In genomic region chr2:110872521-110872920, GRCh38 we compare ENCODE assay signal across 22 cellular contexts.
DNase-seq lines count a peak whose midpoint lies in the region; FAIRE-seq and TF ChIP-seq lines count a peak whose summit lies in the region.
"Had no signal": no experiment of that assay in that cellular context is flagged by ENCODE, and none has a peak within 500 bp of the region (broad histone marks: within the 10 kb centered on the region; RNA-seq: fewer than 3 reads in every experiment).

No MANE protein-coding gene starts in this region.

- intact Hi-C loops in esophagus muscularis mucosa (cut with DNase I), result no loop called here

- DNase-seq in GM12892 (ENCODE audit: insufficient read length) (no peak), NCI-H510A treated with DMSO at 0.1 percent for 48 hours (lab: John Stamatoyannopoulos, UW) (peak; percentile 24), esophagus muscularis mucosa (ENCODE audit: extremely low spot score) (peak; percentile 55), DMS79 treated with DMSO at 0.1 percent for 48 hours (lab: John Stamatoyannopoulos, UW) (no peak), NCI-H1105 (lab: John Stamatoyannopoulos, UW) (no peak), NCI-H1436 (lab: John Stamatoyannopoulos, UW) (no peak), NCI-H524 (lab: John Stamatoyannopoulos, UW) (no peak)
- DNase-seq: ACHN; Calu3; CD4-positive, alpha-beta T cell; DND-41; GDM1; NCI-H1092; NCI-H187 treated with DMSO at 0.1 percent for 48 hours; NCI-H2171; NCI-H524 treated with DMSO at 0.1 percent for 48 hours; OCI-M1 had no signal

- H3K4me2 ChIP-seq in BLaER1, result peak overlapping the region; percentile 39; the same call in 1 of the 2 replicates

- no peak overlapping the region for H3K4me3 ChIP-seq in BLaER1
- no peak overlapping the region for H3K4me3 ChIP-seq in esophagus muscularis mucosa
- H3K4me3 ChIP-seq: HAP-1, SJSA1 had no signal

- peak; percentile 85 for FAIRE-seq in GM12892 (lab: Jason Lieb, UNC)

- H3K27ac ChIP-seq in BLaER1, result no peak overlapping the region
- H3K27ac ChIP-seq in esophagus muscularis mucosa (replicated peaks in 1 of 4), result no peak overlapping the region
- H3K27ac ChIP-seq: HL-60, RWPE1, SJSA1 had no signal

- H3K4me1 ChIP-seq in BLaER1 (peaks cover 55% of the 10 kb centered on the region), esophagus muscularis mucosa (no peaks in the 10 kb centered on the region)
- H3K4me1 ChIP-seq: HAP-1, SJSA1 had no signal

- H3K9ac ChIP-seq in BLaER1, result no peak overlapping the region

- H3K27me3 ChIP-seq in BLaER1 (no peaks in the 10 kb centered on the region), esophagus muscularis mucosa (peaks cover 0 to 5% (median 0%) of the 10 kb centered on the region in 4 donors)
- H3K27me3 ChIP-seq: SJSA1 had no signal

- no peak for TF ChIP-seq EP300 in esophagus muscularis mucosa (IDR thresholded peaks at IDR 0.05)

- TF ChIP-seq CTCF in esophagus muscularis mucosa (IDR thresholded peaks at IDR 0.05), result no peak

- H4K20me1 ChIP-seq in BLaER1, result no peaks in the 10 kb centered on the region

- TF ChIP-seq POLR2A in GM12892 (IDR thresholded peaks at IDR 0.05; ENCODE audit: low read depth, low read length), result no peak
- no peak for TF ChIP-seq POLR2A in esophagus muscularis mucosa (IDR thresholded peaks at IDR 0.05; ENCODE audit: low read depth)

- H3K36me3 ChIP-seq in BLaER1, result no peaks in the 10 kb centered on the region
- no peaks in the 10 kb centered on the region for H3K36me3 ChIP-seq in esophagus muscularis mucosa
- H3K36me3 ChIP-seq: HAP-1, SJSA1 had no signal

- 100% methylated on average over 4 of the region's 4 CpGs for WGBS in esophagus muscularis mucosa

- H3K9me3 ChIP-seq in BLaER1, result no peaks in the 10 kb centered on the region
- H3K9me3 ChIP-seq in esophagus muscularis mucosa, result no peaks in the 10 kb centered on the region
- H3K9me3 ChIP-seq: HAP-1, SJSA1 had no signal

Comparison
In these comparisons a context has a peak if more than half of its experiments do, and no peak if none do; other contexts are left out.
1. DNase-seq: peak in NCI-H510A treated with DMSO at 0.1 percent for 48 hours (single experiment) and esophagus muscularis mucosa (single experiment); none in GM12892 (single experiment), DMS79 treated with DMSO at 0.1 percent for 48 hours (single experiment), NCI-H1105 (single experiment), NCI-H1436 (single experiment) and NCI-H524 (0 of 2).